ENCODE assay signal across 22 cellular contexts in genomic region chr7:132142006-132142405, GRCh38.
"Had no signal": no experiment of that assay in that cellular context is flagged by ENCODE, and none has a peak within 500 bp of the region (broad histone marks: within the 10 kb centered on the region; RNA-seq: fewer than 3 reads in every experiment).

No MANE protein-coding gene starts in this region.

- H3K4me3 ChIP-seq: esophagus squamous epithelium, gastroesophageal sphincter, lung, right atrium auricular region, sigmoid colon, skin epidermis, stomach had no signal

- H3K27ac ChIP-seq: gastroesophageal sphincter, neutrophil, right atrium auricular region, skin epidermis, stomach had no signal

- H3K27me3 ChIP-seq: gastroesophageal sphincter, neutrophil, right atrium auricular region, sigmoid colon, stomach had no signal

- ATAC-seq: effector memory CD8-positive, alpha-beta T cell; gastroesophageal sphincter; left colon; left ventricle myocardium superior; naive thymus-derived CD4-positive, alpha-beta T cell had no signal

- H3K4me1 ChIP-seq: right atrium auricular region, stomach had no signal

- DNase-seq: cortex of kidney; effector memory CD8-positive, alpha-beta T cell; esophagus squamous epithelium; foreskin fibroblast; glutamatergic neuron; immature natural killer cell; kidney; left colon; left ventricle myocardium superior; naive thymus-derived CD4-positive, alpha-beta T cell; nephron progenitor cell; sigmoid colon; stimulated activated CD4-positive, alpha-beta T cell treated with anti-CD3 and anti-CD28 coated beads, Interleukin-12 subunit alpha, Interleukin-12 subunit beta, amount 100 ng/mL, for 4 hours; stimulated activated naive CD4-positive, alpha-beta T cell; stomach; substantia nigra; trophoblast cell had no signal

- H3K9me3 ChIP-seq: esophagus squamous epithelium, gastroesophageal sphincter, neutrophil, right atrium auricular region, sigmoid colon, stomach had no signal

- H3K36me3 ChIP-seq: esophagus squamous epithelium, gastroesophageal sphincter, neutrophil, right atrium auricular region, sigmoid colon, stomach had no signal
